14 cellular contexts compared by ENCODE assay signal in the genomic region with DNA sequence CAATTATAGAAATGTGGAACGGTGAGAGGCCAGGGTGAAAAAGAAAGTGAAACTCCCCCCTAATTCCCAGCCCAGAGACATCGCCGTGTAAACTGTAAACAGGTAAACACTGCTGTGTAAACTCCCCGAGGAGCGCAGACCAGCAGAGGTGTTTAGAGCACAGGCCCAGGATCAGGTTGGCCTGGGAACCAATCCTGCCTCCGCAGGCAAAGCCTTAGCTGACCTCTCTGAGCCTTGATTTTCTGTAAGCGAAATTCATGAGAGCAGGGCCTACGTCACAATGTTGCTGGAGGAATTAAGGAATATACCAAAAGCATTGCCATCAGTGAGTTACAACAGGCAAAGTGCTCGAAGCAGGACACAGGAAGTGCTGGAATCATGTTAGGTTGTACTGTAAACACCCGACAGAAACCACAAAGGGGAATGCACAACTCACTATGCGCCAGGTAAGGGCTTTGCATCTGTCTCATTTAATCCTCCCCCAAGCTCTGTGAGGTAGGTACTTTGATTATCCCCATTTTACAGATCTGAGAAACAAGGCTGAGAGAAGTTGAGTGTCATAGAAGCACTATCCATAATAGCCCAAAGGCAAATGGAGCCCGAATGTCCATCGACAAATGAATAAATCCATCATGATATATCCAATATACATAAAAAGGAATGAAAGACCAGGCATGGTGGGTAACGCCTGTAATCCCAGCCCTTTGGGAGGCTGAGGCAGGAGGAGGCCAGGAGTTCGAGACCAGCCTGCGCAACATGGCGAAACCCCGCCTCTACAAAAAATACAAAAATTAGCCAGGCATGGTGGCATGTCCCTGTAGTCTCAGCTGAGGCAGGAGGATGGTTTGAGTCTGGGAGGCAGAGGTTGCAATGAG. TPM values are rescaled to one million over a fixed set of nuclear protein-coding genes. Genes with fewer than 3 reads are reported as not detected.
A peak's percentile ranks its signal among the peaks of the same experiment; 100 is the strongest.
DNase-seq lines count a peak whose midpoint lies in the region; ATAC-seq and TF ChIP-seq lines count a peak whose summit lies in the region.
"Had no signal": no experiment of that assay in that cellular context is flagged by ENCODE, and none has a peak within 500 bp of the region (broad histone marks: within the 10 kb centered on the region; RNA-seq: fewer than 3 reads in every experiment).

No MANE protein-coding gene starts in this region.

- no peaks in the 10 kb centered on the region for H3K27me3 ChIP-seq in right lobe of liver
- no peaks in the 10 kb centered on the region for H3K27me3 ChIP-seq in adrenal gland
- H3K27me3 ChIP-seq: cardiac muscle cell had no signal

- H3K9me3 ChIP-seq in right lobe of liver (no peaks in the 10 kb centered on the region), adrenal gland (replicated peaks in 1 of 3) (no peaks in the 10 kb centered on the region)
- H3K9me3 ChIP-seq: HAP-1, mucosa of descending colon had no signal

- no peak overlapping the region for H3K4me3 ChIP-seq in right lobe of liver
- H3K4me3 ChIP-seq in adrenal gland = no peak overlapping the region
- H3K4me3 ChIP-seq: cardiac muscle cell, HAP-1, mucosa of descending colon, skin epidermis had no signal

- CTCF ChIA-PET in Calu3 (lab: Charles Lee) = no interaction called here

- peak overlapping the region; percentile 47 to 89 (median 75) for H3K27ac ChIP-seq in right lobe of liver
- H3K27ac ChIP-seq in adrenal gland = peak overlapping the region in 1 of 5 donors; percentile 40
- H3K27ac ChIP-seq: cardiac muscle cell had no signal

- TF ChIP-seq CTCF in CD14-positive monocyte (IDR thresholded peaks at IDR 0.05) (no peak), right lobe of liver (IDR thresholded peaks at IDR 0.05) (no peak), Calu3 (IDR thresholded peaks at IDR 0.05; ENCODE audit: unreplicated experiment) (no peak), adrenal gland (IDR thresholded peaks at IDR 0.05) (no peak)

- H3K4me1 Mint-ChIP-seq in CD14-positive monocyte (peaks cover 20% of the 10 kb centered on the region), Calu3 (ENCODE audit: low read depth, unreplicated experiment) (peaks cover 34% of the 10 kb centered on the region)
- H3K4me1 Mint-ChIP-seq in activated T-helper 1 cell treated with anti-CD3 and anti-CD28 coated beads, Interleukin-12 subunit alpha, Interleukin-12 subunit beta, Interleukin-2, Interleukin-4 antibody, amounts not matched to agents 30 ng/mL and 10 ng/mL and 1 ng/mL, durations not matched to agents 14 hours and 24 hours and 36 hours (ENCODE audit: low read depth) = peaks cover 15% of the 10 kb centered on the region

- peak overlapping the region in 1 of 2 donors; percentile 79 for H3K4me3 Mint-ChIP-seq in CD14-positive monocyte
- peak overlapping the region; percentile 23 for H3K4me3 Mint-ChIP-seq in activated T-helper 1 cell treated with anti-CD3 and anti-CD28 coated beads, Interleukin-12 subunit alpha, Interleukin-12 subunit beta, Interleukin-2, Interleukin-4 antibody, amounts not matched to agents 30 ng/mL and 10 ng/mL and 1 ng/mL, durations not matched to agents 14 hours and 24 hours and 36 hours
- no peak overlapping the region for H3K4me3 Mint-ChIP-seq in Calu3 (ENCODE audit: low read depth, unreplicated experiment)

- intact Hi-C loops in CD14-positive monocyte (cut with micrococcal nuclease) (no loop called here), right lobe of liver (cut with DNase I) (no loop called here), Calu3 (cut with micrococcal nuclease; ENCODE audit: unreplicated experiment) (loop anchor here (2.0 kb wide), 1 partner anchor 29 kb away; no protein-coding TSS in a partner anchor), adrenal gland (cut with DNase I) (no loop called here)
- intact Hi-C loops in activated T-helper 1 cell treated with anti-CD3 and anti-CD28 coated beads, Interleukin-12 subunit alpha, Interleukin-12 subunit beta, Interleukin-2, Interleukin-4 antibody, amounts not matched to agents 30 ng/mL and 10 ng/mL and 1 ng/mL, durations not matched to agents 14 hours and 24 hours and 36 hours (cut with micrococcal nuclease) = no loop called here

- H3K4me1 ChIP-seq in right lobe of liver = peaks cover 0 to 82% (median 38%) of the 10 kb centered on the region in 4 donors
- no peaks in the 10 kb centered on the region for H3K4me1 ChIP-seq in adrenal gland (replicated peaks in 1 of 2)
- H3K4me1 ChIP-seq: HAP-1 had no signal

- no TSS peak for BruUV-seq in Calu3 (replicated peaks; lab: Mats Ljungman, UMichigan)

- H3K27me3 Mint-ChIP-seq in CD14-positive monocyte (ENCODE audit: low read depth in 3 of 3) (peaks cover 1 to 4% (median 2%) of the 10 kb centered on the region in 3 donors), Calu3 (ENCODE audit: unreplicated experiment) (no peaks in the 10 kb centered on the region)
- peaks cover 4% of the 10 kb centered on the region for H3K27me3 Mint-ChIP-seq in activated T-helper 1 cell treated with anti-CD3 and anti-CD28 coated beads, Interleukin-12 subunit alpha, Interleukin-12 subunit beta, Interleukin-2, Interleukin-4 antibody, amounts not matched to agents 30 ng/mL and 10 ng/mL and 1 ng/mL, durations not matched to agents 14 hours and 24 hours and 36 hours (ENCODE audit: insufficient read depth)

- 51% methylated on average over 16 of the region's 18 CpGs for WGBS in right lobe of liver (ENCODE audit: insufficient coverage, low coverage, low lambda C conversion rate, missing lambda C conversion rate)
- WGBS in adrenal gland, 4 donors = 71 to 90% (median 81%) methylated on average over 17 to 18 of the region's 18 CpGs

- DNase-seq in CD14-positive monocyte (ENCODE audit: low spot score) (no peak), HT-29 (ENCODE audit: low spot score) (peak; percentile 39), right lobe of liver (peak; percentile 47 to 63 (median 59)), Calu3 (no peak), adrenal gland (no peak), kidney tubule cell (ENCODE audit: low spot score) (no peak)
- no peak for DNase-seq in activated T-helper 1 cell treated with anti-CD3 and anti-CD28 coated beads, Interleukin-12 subunit alpha, Interleukin-12 subunit beta, Interleukin-2, Interleukin-4 antibody, amounts not matched to agents 30 ng/mL and 10 ng/mL and 1 ng/mL, durations not matched to agents 14 hours and 24 hours and 36 hours (ENCODE audit: low spot score)
- DNase-seq: DND-41; stimulated activated CD8-positive, alpha-beta memory T cell treated with anti-CD3 and anti-CD28 coated beads, Interleukin-4, amount 100 ng/mL, for 48 hours had no signal

- H3K9me3 Mint-ChIP-seq in CD14-positive monocyte (no peaks in the 10 kb centered on the region), Calu3 (ENCODE audit: low read depth, unreplicated experiment) (no peaks in the 10 kb centered on the region)
- no peaks in the 10 kb centered on the region for H3K9me3 Mint-ChIP-seq in activated T-helper 1 cell treated with anti-CD3 and anti-CD28 coated beads, Interleukin-12 subunit alpha, Interleukin-12 subunit beta, Interleukin-2, Interleukin-4 antibody, amounts not matched to agents 30 ng/mL and 10 ng/mL and 1 ng/mL, durations not matched to agents 14 hours and 24 hours and 36 hours

- no peaks in the 10 kb centered on the region for H3K36me3 Mint-ChIP-seq in CD14-positive monocyte
- no peaks in the 10 kb centered on the region for H3K36me3 Mint-ChIP-seq in activated T-helper 1 cell treated with anti-CD3 and anti-CD28 coated beads, Interleukin-12 subunit alpha, Interleukin-12 subunit beta, Interleukin-2, Interleukin-4 antibody, amounts not matched to agents 30 ng/mL and 10 ng/mL and 1 ng/mL, durations not matched to agents 14 hours and 24 hours and 36 hours (ENCODE audit: low read depth)
- H3K36me3 Mint-ChIP-seq in Calu3 (ENCODE audit: insufficient read depth, unreplicated experiment) = peaks cover 4% of the 10 kb centered on the region

- H3K36me3 ChIP-seq in right lobe of liver (no peaks in the 10 kb centered on the region), adrenal gland (replicated peaks in 1 of 2) (no peaks in the 10 kb centered on the region)
- H3K36me3 ChIP-seq: cardiac muscle cell, HAP-1 had no signal

- H3K27ac Mint-ChIP-seq in CD14-positive monocyte = peak overlapping the region in 5 of 7 donors; percentile 32 to 73 (median 64)
- peak overlapping the region; percentile 50 for H3K27ac Mint-ChIP-seq in activated T-helper 1 cell treated with anti-CD3 and anti-CD28 coated beads, Interleukin-12 subunit alpha, Interleukin-12 subunit beta, Interleukin-2, Interleukin-4 antibody, amounts not matched to agents 30 ng/mL and 10 ng/mL and 1 ng/mL, durations not matched to agents 14 hours and 24 hours and 36 hours
- H3K27ac Mint-ChIP-seq in Calu3 (ENCODE audit: unreplicated experiment) = no peak overlapping the region

- ATAC-seq in right lobe of liver (peak in 2 of 4 donors; percentile 9 to 10), GM18505 (IDR thresholded peaks at IDR 0.05; ENCODE audit: unreplicated experiment) (no peak)
- ATAC-seq: mucosa of descending colon had no signal

- peak; percentile 42 for TF ChIP-seq POLR2A in right lobe of liver (IDR thresholded peaks at IDR 0.05)
- no peak for TF ChIP-seq POLR2A in GM18505 (IDR thresholded peaks at IDR 0.05; ENCODE audit: borderline replicate concordance, extremely low read depth, insufficient read depth, insufficient read length)
- no peak for TF ChIP-seq POLR2A in adrenal gland (IDR thresholded peaks at IDR 0.05)

RNA-seq across cellular contexts. Expression of gene KIAA0232, which starts 30.7 kb away (rescaled TPM):
- 10 to 100 TPM; 20.6 to 27.3 TPM for polyA plus RNA-seq in CD14-positive monocyte
- 5.7 and 6.0 TPM in 2 replicates for total RNA-seq in HT-29 (2014; rRNA removed; shearing (Covaris generic))
- total RNA-seq in activated T-helper 1 cell treated with anti-CD3 and anti-CD28 coated beads, Interleukin-12 subunit alpha, Interleukin-12 subunit beta, Interleukin-2, Interleukin-4 antibody, amounts not matched to agents 30 ng/mL and 10 ng/mL and 1 ng/mL, durations not matched to agents 14 hours and 24 hours and 36 hours = 14.5 and 19.1 TPM in 2 replicates
- 10 to 100 TPM; 12.0 to 23.8 (median 16.5) TPM for total RNA-seq in right lobe of liver
- total RNA-seq in Calu3 (2022) = 17.4 and 17.7 TPM in 2 replicates
- total RNA-seq in adrenal gland = 10 to 100 TPM; 21.0 to 45.2 (median 28.1) TPM
- 10 to 100 TPM in 1 of 3 donors, 1 to 10 TPM in 2; 7.3 to 27.1 (median 8.3) TPM for polyA plus RNA-seq in adrenal gland

RNA-seq across cellular contexts. Expression of gene BLOC1S4, which starts 35.9 kb away (rescaled TPM):
- polyA plus RNA-seq in CD14-positive monocyte (10 to 100 TPM; 20.1 to 30.9 TPM), adrenal gland (10 to 100 TPM in 1 of 3 donors, 1 to 10 TPM in 2; 6.5 to 10.8 (median 8.9) TPM)
- total RNA-seq in HT-29 (2014; rRNA removed; shearing (Covaris generic)) = 28.7 and 31.3 TPM in 2 replicates
- total RNA-seq in activated T-helper 1 cell treated with anti-CD3 and anti-CD28 coated beads, Interleukin-12 subunit alpha, Interleukin-12 subunit beta, Interleukin-2, Interleukin-4 antibody, amounts not matched to agents 30 ng/mL and 10 ng/mL and 1 ng/mL, durations not matched to agents 14 hours and 24 hours and 36 hours = 21.5 and 23.6 TPM in 2 replicates
- total RNA-seq in right lobe of liver (1 to 10 TPM; 3.0 to 9.9 (median 6.6) TPM), Calu3 (2022) (9.2 and 13.2 TPM in 2 replicates), adrenal gland (10 to 100 TPM; 16.8 to 31.7 (median 20.9) TPM)

RNA-seq across cellular contexts. Expression of gene MRFAP1L1, which starts 42.2 kb away (rescaled TPM):
- polyA plus RNA-seq in CD14-positive monocyte (10 to 100 TPM; 13.8 to 19.1 TPM), adrenal gland (10 to 100 TPM; 53.0 to 98.5 (median 74.4) TPM)
- 41.6 and 43.4 TPM in 2 replicates for total RNA-seq in HT-29 (2014; rRNA removed; shearing (Covaris generic))
- 51.7 and 53.9 TPM in 2 replicates for total RNA-seq in activated T-helper 1 cell treated with anti-CD3 and anti-CD28 coated beads, Interleukin-12 subunit alpha, Interleukin-12 subunit beta, Interleukin-2, Interleukin-4 antibody, amounts not matched to agents 30 ng/mL and 10 ng/mL and 1 ng/mL, durations not matched to agents 14 hours and 24 hours and 36 hours
- total RNA-seq in right lobe of liver (10 to 100 TPM; 18.9 to 30.7 (median 28.4) TPM), Calu3 (2022) (31.7 and 33.1 TPM in 2 replicates), adrenal gland (10 to 100 TPM; 53.8 to 90.5 (median 60.9) TPM)

RNA-seq across cellular contexts. Expression of gene S100P, which starts 58.2 kb away (rescaled TPM):
- polyA plus RNA-seq in CD14-positive monocyte (10 to 100 TPM; 29.3 to 71.2 TPM), adrenal gland (1 to 10 TPM in 1 of 3 donors, under 1 TPM in 1, not detected in 1; 0.84 to 1.0 TPM)
- 412 and 628 TPM in 2 replicates for total RNA-seq in HT-29 (2014; rRNA removed; shearing (Covaris generic))
- 1.7 and 1.9 TPM in 2 replicates for total RNA-seq in activated T-helper 1 cell treated with anti-CD3 and anti-CD28 coated beads, Interleukin-12 subunit alpha, Interleukin-12 subunit beta, Interleukin-2, Interleukin-4 antibody, amounts not matched to agents 30 ng/mL and 10 ng/mL and 1 ng/mL, durations not matched to agents 14 hours and 24 hours and 36 hours
- total RNA-seq in right lobe of liver (1 to 10 TPM in 4 of 6 experiments, under 1 TPM in 2; 0.59 to 6.3 (median 2.7) TPM), Calu3 (2022) (365 and 600 TPM in 2 replicates), adrenal gland (1 to 10 TPM in 1 of 8 donors, under 1 TPM in 3, not detected in 4; 0.42 to 1.0 (median 0.76) TPM)
- total RNA-seq: cardiac muscle cell had no signal
- polyA plus RNA-seq: cardiac muscle cell had no signal

Comparison
In these comparisons a context has a peak if more than half of its experiments do, and no peak if none do; other contexts are left out.
1. DNase-seq: peak in HT-29 (single experiment) and right lobe of liver (3 of 3); none in CD14-positive monocyte (single experiment), activated T-helper 1 cell treated with anti-CD3 and anti-CD28 coated beads, Interleukin-12 subunit alpha, Interleukin-12 subunit beta, Interleukin-2, Interleukin-4 antibody, amounts not matched to agents 30 ng/mL and 10 ng/mL and 1 ng/mL, durations not matched to agents 14 hours and 24 hours and 36 hours (single experiment), Calu3 (single experiment), adrenal gland (0 of 7) and kidney tubule cell (single experiment).